Comparison of ENCODE assay signal across 9 cellular contexts in the genomic region with DNA sequence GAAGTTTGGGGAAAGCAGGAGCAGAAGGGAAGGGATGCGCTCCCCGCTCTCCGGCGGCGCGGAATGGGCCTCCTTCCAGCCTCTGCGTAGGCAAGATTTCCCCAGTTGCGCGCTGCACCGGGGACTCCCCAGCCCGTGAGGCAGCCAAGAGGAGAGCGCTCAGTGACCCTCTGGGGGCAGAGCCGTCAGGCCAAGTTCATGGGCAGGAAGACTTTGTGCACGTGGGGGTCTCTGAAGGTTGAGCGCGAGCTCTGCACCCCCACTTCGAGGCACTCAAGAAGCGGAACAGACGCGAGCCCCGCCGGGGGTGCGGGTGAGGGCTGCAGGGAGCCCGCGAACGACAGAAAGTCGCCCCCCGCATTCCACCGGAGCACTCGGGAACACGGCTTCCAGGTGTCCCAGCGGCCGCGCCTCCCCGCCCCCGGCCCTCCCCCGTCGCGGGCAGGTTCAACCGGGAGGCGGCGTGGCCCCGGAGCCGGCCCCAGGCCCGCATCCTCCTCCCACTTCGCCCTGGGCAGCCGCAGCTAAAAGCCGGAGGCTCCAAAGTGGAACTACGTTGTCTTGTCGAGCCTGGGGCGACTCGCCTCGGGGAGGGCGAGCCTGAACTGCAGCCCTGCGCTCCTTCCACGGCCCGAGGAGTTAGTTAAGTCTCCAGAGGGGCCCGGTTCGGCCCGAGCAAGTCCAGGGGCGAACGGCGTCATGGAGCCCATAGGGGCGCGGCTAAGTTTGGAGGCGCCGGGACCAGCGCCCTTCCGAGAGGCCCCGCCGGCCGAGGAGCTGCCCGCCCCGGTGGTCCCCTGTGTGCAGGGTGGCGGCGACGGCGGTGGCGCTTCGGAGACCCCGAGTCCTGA. TPM values are rescaled to one million over a fixed set of nuclear protein-coding genes. Genes with fewer than 3 reads are reported as not detected.
A peak's percentile ranks its signal among the peaks of the same experiment; 100 is the strongest.
DNase-seq lines count a peak whose midpoint lies in the region; ATAC-seq, FAIRE-seq and TF ChIP-seq lines count a peak whose summit lies in the region.
"Had no signal": no experiment of that assay in that cellular context is flagged by ENCODE, and none has a peak within 500 bp of the region (broad histone marks: within the 10 kb centered on the region; RNA-seq: fewer than 3 reads in every experiment).

A gene (plus strand): TSS at position 555 of the 851 bp plus-strand sequence. CDS start 145 bp downstream, at position 700.

- no peak for TF ChIP-seq EP300 in K562 (IDR thresholded peaks at IDR 0.05; ENCODE audit: low read length)

- no peak for TF ChIP-seq POLR2A in K562 (conservative IDR thresholded peaks at IDR 0.05)

- peak; percentile 74 for DNase-seq in DMS 273 (lab: John Stamatoyannopoulos, UW; ENCODE audit: unreplicated experiment)
- no peak for DNase-seq in DMS 273 treated with DMSO at 0.1 percent for 48 hours (lab: John Stamatoyannopoulos, UW)
- peak; percentile 45 for DNase-seq in HCEC 1CT
- peak; percentile 8 for DNase-seq in NCI-H146 treated with DMSO at 0.1 percent for 48 hours (lab: John Stamatoyannopoulos, UW; ENCODE audit: unreplicated experiment)
- peak in 1 of 4 experiments; percentile 27 for DNase-seq in K562 (ENCODE audit: extremely low read depth in 1 of 4, low spot score in 3 of 4)
- peak; percentile 83 for DNase-seq in iris pigment epithelial cell (ENCODE audit: low read depth)
- peak; percentile 57 for DNase-seq in smooth muscle cell (lab: John Stamatoyannopoulos, UW; ENCODE audit: unreplicated experiment)
- no peak for DNase-seq in SKM-1 treated with dmso at 0.1 percent for 144 hours (lab: John Stamatoyannopoulos, UW; ENCODE audit: unreplicated experiment)

- intact Hi-C loops in K562 (cut with micrococcal nuclease) = no loop called here

- 30% methylated on average over 61 of the region's 81 CpGs for WGBS in K562 (ENCODE audit: insufficient coverage, low coverage, missing lambda C conversion rate)
- under 1% methylated on average over 66 of the region's 81 CpGs for WGBS in smooth muscle cell (ENCODE audit: low lambda C conversion rate)

- H3K36me3 ChIP-seq in K562 (ENCODE audit: control insufficient read depth, insufficient read depth, low read length) = no peaks in the 10 kb centered on the region
- no peaks in the 10 kb centered on the region for H3K36me3 ChIP-seq in smooth muscle cell (ENCODE audit: low read depth)

- H3K79me2 ChIP-seq in K562 (ENCODE audit: control insufficient read depth, insufficient read depth, low read length) (no peaks in the 10 kb centered on the region), smooth muscle cell (ENCODE audit: low read depth) (no peaks in the 10 kb centered on the region)

- H3K9ac ChIP-seq in K562 (ENCODE audit: insufficient read depth in 1 of 2, low read depth in 2 of 2, low read length in 2 of 2) = peak within 1 kb of the TSS; percentile 56 to 69; a peak in 3 of 4 replicates
- H3K9ac ChIP-seq in smooth muscle cell (ENCODE audit: low read depth) = no peak within 1 kb of the TSS

- H4K20me1 ChIP-seq in K562 (replicated peaks; ENCODE audit: control insufficient read depth, insufficient read depth, low read length) (no peaks in the 10 kb centered on the region), smooth muscle cell (ENCODE audit: low read depth) (no peaks in the 10 kb centered on the region)

- H3K27ac ChIP-seq in K562 (ENCODE audit: extremely low read depth, low read depth, low read length) (no peak within 1 kb of the TSS), smooth muscle cell (ENCODE audit: low read depth) (no peak within 1 kb of the TSS)
- H3K27ac ChIP-seq: 22Rv1 had no signal

- peaks cover 5 to 23% of the 10 kb centered on the region in 2 experiments; a peak in 3 of 5 replicates for H3K4me1 ChIP-seq in K562 (replicated peaks in 1 of 2; ENCODE audit: control insufficient read depth in 2 of 2, insufficient read depth in 2 of 2, low read length in 2 of 2)
- peaks cover 9% of the 10 kb centered on the region for H3K4me1 ChIP-seq in smooth muscle cell (ENCODE audit: low read depth)

- TF ChIP-seq RAD21 in K562 (CRISPR knock-in tag; conservative IDR thresholded peaks at IDR 0.05 in 1 of 2, IDR thresholded peaks at IDR 0.05 in 1 of 2) = no peak

- in situ Hi-C loops in K562 (cut with MboI) = no loop called here

- peak; percentile 40 for ATAC-seq in K562

- TF ChIP-seq CTCF in K562 (IDR thresholded peaks at IDR 0.05 in 2 of 3, conservative IDR thresholded peaks at IDR 0.05 in 1 of 3; ENCODE audit: insufficient read depth in 2 of 3, low read depth in 1 of 3, low read length in 3 of 3) (no peak), smooth muscle cell (IDR thresholded peaks at IDR 0.05; ENCODE audit: borderline replicate concordance, insufficient read depth, poor library complexity, severe bottlenecking) (no peak)

- H3K4me3 ChIP-seq in K562 (peak within 1 kb of the TSS; percentile 42), smooth muscle cell (peak within 1 kb of the TSS; percentile 66)

- H2AFZ ChIP-seq in K562 (ENCODE audit: low read depth, low read length) = peak within 1 kb of the TSS; percentile 77
- peak within 1 kb of the TSS; percentile 88 for H2AFZ ChIP-seq in smooth muscle cell (ENCODE audit: low read depth)

- BruUV-seq in K562 (replicated peaks; lab: Mats Ljungman, UMichigan) = no TSS peak

- FAIRE-seq in K562 (lab: Jason Lieb, UNC) = no peak

- H3F3A ChIP-seq in smooth muscle cell (ENCODE audit: low read depth) = peaks cover 13% of the 10 kb centered on the region

- H3K9me3 ChIP-seq in K562 (replicated peaks; ENCODE audit: control insufficient read depth, insufficient read depth, low read depth, low read length) (no peaks in the 10 kb centered on the region), smooth muscle cell (replicated peaks; ENCODE audit: low read depth) (no peaks in the 10 kb centered on the region)

- POLR2A ChIA-PET in K562 (lab: Yijun Ruan, JAX) = no interaction called here

- H3K4me2 ChIP-seq in K562 (ENCODE audit: insufficient read depth, low read length) (peak within 1 kb of the TSS; percentile 71), smooth muscle cell (peak within 1 kb of the TSS; percentile 96)

- CTCF ChIA-PET in K562 (lab: Yijun Ruan, JAX; ENCODE audit: low intra/inter-chr PET ratio) = no interaction called here

- H3K9me1 ChIP-seq in K562 (ENCODE audit: control insufficient read depth, insufficient read depth, low read length) = no peaks in the 10 kb centered on the region

- peaks cover 17 to 39% of the 10 kb centered on the region in 2 experiments; a peak in 3 of 5 replicates for H3K27me3 ChIP-seq in K562 (ENCODE audit: control insufficient read depth in 2 of 2, insufficient read depth in 2 of 2, low read length in 2 of 2)
- peaks cover 10% of the 10 kb centered on the region for H3K27me3 ChIP-seq in smooth muscle cell (ENCODE audit: low read depth)

TF ChIP-seq in K562, 482 proteins besides CTCF, POLR2A, EP300 and RAD21 (continues in another document):
- TF ChIP-seq ZBTB17 (CRISPR knock-in tag; IDR thresholded peaks at IDR 0.05) = peak; percentile 36; the same call in 1 of the 2 replicates
- TF ChIP-seq CBX3 (IDR thresholded peaks at IDR 0.05; ENCODE audit: borderline replicate concordance in 1 of 2, low read length in 2 of 2) = peak in 1 of 2 experiments; percentile 71; a peak in 1 of 3 replicates
- 0 out of 2 replicates have a peak, but pooled peaks have one; percentile 13 for TF ChIP-seq MBD2 (IDR thresholded peaks at IDR 0.05; ENCODE audit: borderline replicate concordance, low read depth)
- TF ChIP-seq POLR3A (IDR thresholded peaks at IDR 0.05; ENCODE audit: borderline replicate concordance, extremely low read depth, insufficient read depth, insufficient read length) = no peak
- TF ChIP-seq, protein P1, sequence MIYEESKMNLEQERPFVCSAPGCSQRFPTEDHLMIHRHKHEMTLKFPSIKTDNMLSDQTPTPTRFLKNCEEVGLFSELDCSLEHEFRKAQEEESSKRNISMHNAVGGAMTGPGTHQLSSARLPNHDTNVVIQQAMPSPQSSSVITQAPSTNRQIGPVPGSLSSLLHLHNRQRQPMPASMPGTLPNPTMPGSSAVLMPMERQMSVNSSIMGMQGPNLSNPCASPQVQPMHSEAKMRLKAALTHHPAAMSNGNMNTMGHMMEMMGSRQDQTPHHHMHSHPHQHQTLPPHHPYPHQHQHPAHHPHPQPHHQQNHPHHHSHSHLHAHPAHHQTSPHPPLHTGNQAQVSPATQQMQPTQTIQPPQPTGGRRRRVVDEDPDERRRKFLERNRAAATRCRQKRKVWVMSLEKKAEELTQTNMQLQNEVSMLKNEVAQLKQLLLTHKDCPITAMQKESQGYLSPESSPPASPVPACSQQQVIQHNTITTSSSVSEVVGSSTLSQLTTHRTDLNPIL (CRISPR knock-in tag; IDR thresholded peaks at IDR 0.05) = no peak

RNA-seq across cellular contexts. Expression of the gene that starts here (rescaled TPM):
- 0.37 TPM in 1 of 2 replicates, not detected in the other for total RNA-seq in K562 (2011; cell fraction: chromatin; rRNA removed; ENCODE audit: low replicate concordance)
- total RNA-seq in K562 (2011; cell fraction: nucleolus; rRNA removed) = 0.50 and 0.53 TPM in 2 replicates
- total RNA-seq in K562 (2011; cell fraction: nucleoplasm; rRNA removed) = 0.29 and 0.46 TPM in 2 replicates
- total RNA-seq in K562 (2014; rRNA removed) = 0.08 TPM in 1 of 2 replicates, not detected in the other
- not detected in 2 replicates for total RNA-seq in K562 (2014; rRNA removed; fragmentation: Illumina TruSeq; extraction: Trizol)
- total RNA-seq in K562 (2015; rRNA removed; fragmentation: Illumina TruSeq; extraction: Trizol) = not detected in 2 replicates
- total RNA-seq in K562 (2021) = 0.04 TPM in 2 replicates
- 0.13 and 0.35 TPM in 2 replicates for polyA plus RNA-seq in K562 (2011; rRNA removed)
- 0.35 and 0.51 TPM in 2 replicates for polyA plus RNA-seq in K562 (2011; cell fraction: cytosol; rRNA removed)
- polyA plus RNA-seq in K562 (2011; cell fraction: nucleus; rRNA removed) = 0.17 and 0.28 TPM in 2 replicates
- polyA plus RNA-seq in K562 (2012) = 0.21 TPM in 2 replicates
- polyA plus RNA-seq in K562 (2014; fragmentation: Illumina TruSeq; extraction: Trizol) = 0.01 and 0.03 TPM in 2 replicates
- polyA plus RNA-seq in K562 (2014; fragmentation: Nextera tagmentation; extraction: Ambion mirVana) = under 1 TPM in 1 of 2 experiments, not detected in 1; 0.01 TPM
- polyA plus RNA-seq in K562 (2014; rRNA removed) = 0.01 TPM in 2 replicates
- 0.21 and 0.27 TPM in 2 replicates for polyA minus RNA-seq in K562 (2011; rRNA and poly(A)+ RNA removed)
- polyA minus RNA-seq in K562 (2011; cell fraction: cytosol; rRNA and poly(A)+ RNA removed) = 0.38 and 1.2 TPM in 2 replicates
- polyA minus RNA-seq in K562 (2011; cell fraction: nucleus; rRNA and poly(A)+ RNA removed) = 0.27 and 1.00 TPM in 2 replicates
- total RNA-seq in smooth muscle cell = 0.63 and 1.4 TPM in 2 replicates
- 1.4 and 1.8 TPM in 2 replicates for polyA plus RNA-seq in smooth muscle cell

Comparison
In these comparisons a context has a peak if more than half of its experiments do, and no peak if none do; other contexts are left out.
1. DNase-seq: peak in DMS 273 (single experiment), HCEC 1CT (single experiment), NCI-H146 treated with DMSO at 0.1 percent for 48 hours (single experiment), iris pigment epithelial cell (single experiment) and smooth muscle cell (single experiment); none in DMS 273 treated with DMSO at 0.1 percent for 48 hours (single experiment) and SKM-1 treated with dmso at 0.1 percent for 144 hours (single experiment).